Comparison of ENCODE assay signal across 11 cellular contexts in genomic region chr7:144786522-144786921, GRCh38. TPM values are rescaled to one million over a fixed set of nuclear protein-coding genes. Genes with fewer than 3 reads are reported as not detected.
DNase-seq lines count a peak whose midpoint lies in the region; ATAC-seq and TF ChIP-seq lines count a peak whose summit lies in the region.
"Had no signal": no experiment of that assay in that cellular context is flagged by ENCODE, and none has a peak within 500 bp of the region (broad histone marks: within the 10 kb centered on the region; RNA-seq: fewer than 3 reads in every experiment).

No MANE protein-coding gene starts in this region.

- H3K4me2 ChIP-seq in SK-N-SH (no peak overlapping the region), mammary epithelial cell (ENCODE audit: insufficient read depth, low read depth, low read length) (no peak overlapping the region)

- no peak overlapping the region for H3K27ac ChIP-seq in SK-N-SH (ENCODE audit: low read depth in 2 of 2, low read length in 1 of 2)
- no peak overlapping the region for H3K27ac ChIP-seq in body of pancreas
- no peak overlapping the region for H3K27ac ChIP-seq in mammary epithelial cell (ENCODE audit: insufficient read depth, low read depth, low read length)
- H3K27ac ChIP-seq: testis had no signal

- DNase-seq in activated CD4-positive, alpha-beta T cell treated with anti-CD3 and anti-CD28 coated beads, Interleukin-2, amount 10 ng/mL, durations not matched to agents 24 days and 14 days = peak; percentile 63
- no peak for DNase-seq in activated CD4-positive, alpha-beta T cell treated with anti-CD3 and anti-CD28 coated beads, Interleukin-2, amount 50 U/mL, for 4 hours
- DNase-seq in SK-N-SH (no peak), naive B cell (no peak), DMS 273 (lab: John Stamatoyannopoulos, UW; ENCODE audit: unreplicated experiment) (no peak), body of pancreas (no peak), mammary epithelial cell (no peak)
- DNase-seq: NCI-H1930, testis had no signal

- H2AFZ ChIP-seq in SK-N-SH (ENCODE audit: low read depth) (no peak overlapping the region), mammary epithelial cell (ENCODE audit: low read depth, low read length) (no peak overlapping the region)

- no TSS peak for BruUV-seq in mammary epithelial cell (replicated peaks; lab: Mats Ljungman, UMichigan)

- H3K36me3 ChIP-seq in SK-N-SH (replicated peaks in 1 of 2; ENCODE audit: control insufficient read depth in 1 of 2, insufficient read depth in 2 of 2, low read length in 1 of 2) (no peaks in the 10 kb centered on the region), body of pancreas (replicated peaks in 1 of 2; ENCODE audit: insufficient read depth in 1 of 2, low read depth in 2 of 2) (no peaks in the 10 kb centered on the region), mammary epithelial cell (ENCODE audit: insufficient read depth, low read length) (no peaks in the 10 kb centered on the region)

- H3K4me3 Mint-ChIP-seq in activated CD4-positive, alpha-beta T cell treated with anti-CD3 and anti-CD28 coated beads, Interleukin-2, amount 10 ng/mL, durations not matched to agents 24 days and 14 days = no peak overlapping the region
- no peak overlapping the region for H3K4me3 Mint-ChIP-seq in naive B cell
- H3K4me3 Mint-ChIP-seq: activated naive CD8-positive, alpha-beta T cell had no signal

- WGBS in SK-N-SH (ENCODE audit: low lambda C conversion rate) = 2% methylated on average over 2 of the region's 2 CpGs
- 69 to 84% methylated on average over 2 of the region's 2 CpGs for WGBS in body of pancreas, 2 donors
- WGBS in mammary epithelial cell (ENCODE audit: low coverage, missing lambda C conversion rate) = 62% methylated on average over 2 of the region's 2 CpGs

- intact Hi-C loops in activated CD4-positive, alpha-beta T cell treated with anti-CD3 and anti-CD28 coated beads, Interleukin-2, amount 10 ng/mL, durations not matched to agents 24 days and 14 days (cut with micrococcal nuclease) = loop anchor here (10.0 kb wide), 1 partner anchor 48 kb away; the partner anchor contains the start of gene TPK1
- intact Hi-C loops in body of pancreas (cut with DNase I) (no loop called here), mammary epithelial cell (cut with micrococcal nuclease) (loop anchor here (10.0 kb wide), 1 partner anchor 332 kb away; no protein-coding TSS in a partner anchor)

- H3K36me3 Mint-ChIP-seq in activated CD4-positive, alpha-beta T cell treated with anti-CD3 and anti-CD28 coated beads, Interleukin-2, amount 10 ng/mL, durations not matched to agents 24 days and 14 days (ENCODE audit: low read depth) = no peaks in the 10 kb centered on the region
- H3K36me3 Mint-ChIP-seq in naive B cell = no peaks in the 10 kb centered on the region

- H3F3A ChIP-seq in SK-N-SH (replicated peaks; ENCODE audit: insufficient read depth) = peaks cover 3% of the 10 kb centered on the region

- POLR2A ChIA-PET in SK-N-SH (lab: Yijun Ruan, JAX) = no interaction called here

- H4K20me1 ChIP-seq in SK-N-SH (ENCODE audit: insufficient read depth) = no peaks in the 10 kb centered on the region
- no peaks in the 10 kb centered on the region for H4K20me1 ChIP-seq in mammary epithelial cell (ENCODE audit: insufficient read depth, low read length)

- H3K4me1 Mint-ChIP-seq in activated CD4-positive, alpha-beta T cell treated with anti-CD3 and anti-CD28 coated beads, Interleukin-2, amount 10 ng/mL, durations not matched to agents 24 days and 14 days = peaks cover 5% of the 10 kb centered on the region
- H3K4me1 Mint-ChIP-seq in naive B cell = peaks cover 14 to 20% (median 20%) of the 10 kb centered on the region in 3 donors

- H3K4me1 ChIP-seq in SK-N-SH (ENCODE audit: control insufficient read depth in 1 of 2, insufficient read depth in 2 of 2, low read depth in 1 of 2, low read length in 1 of 2) (no peaks in the 10 kb centered on the region), body of pancreas (peaks cover under 1% of the 10 kb centered on the region), mammary epithelial cell (ENCODE audit: insufficient read depth, low read length) (no peaks in the 10 kb centered on the region)
- H3K4me1 ChIP-seq: testis had no signal

- no peaks in the 10 kb centered on the region for H3K27me3 ChIP-seq in SK-N-SH (ENCODE audit: insufficient read depth)
- no peaks in the 10 kb centered on the region for H3K27me3 ChIP-seq in body of pancreas
- peaks cover 1% of the 10 kb centered on the region for H3K27me3 ChIP-seq in mammary epithelial cell (ENCODE audit: insufficient read depth, low read length)
- H3K27me3 ChIP-seq: testis had no signal

- in situ Hi-C loops in mammary epithelial cell (cut with MboI; ENCODE audit: low sequenced_read_pairs in 2 of 2) = no loop called here

- H3K9me3 Mint-ChIP-seq in activated CD4-positive, alpha-beta T cell treated with anti-CD3 and anti-CD28 coated beads, Interleukin-2, amount 10 ng/mL, durations not matched to agents 24 days and 14 days = no peaks in the 10 kb centered on the region
- no peaks in the 10 kb centered on the region for H3K9me3 Mint-ChIP-seq in naive B cell

- dilution Hi-C loops in mammary epithelial cell (cut with HindIII; ENCODE audit: low sequenced_read_pairs) = no loop called here

- TF ChIP-seq POLR2A in body of pancreas (IDR thresholded peaks at IDR 0.05) = no peak

- H3K9ac ChIP-seq in SK-N-SH (no peak overlapping the region), mammary epithelial cell (ENCODE audit: insufficient read depth, low read length) (no peak overlapping the region)

- H3K27me3 Mint-ChIP-seq in activated CD4-positive, alpha-beta T cell treated with anti-CD3 and anti-CD28 coated beads, Interleukin-2, amount 10 ng/mL, durations not matched to agents 24 days and 14 days = no peaks in the 10 kb centered on the region
- no peaks in the 10 kb centered on the region for H3K27me3 Mint-ChIP-seq in naive B cell
- H3K27me3 Mint-ChIP-seq: activated naive CD8-positive, alpha-beta T cell had no signal

- peak; percentile 53 for ATAC-seq in HG02610 (IDR thresholded peaks at IDR 0.05; ENCODE audit: unreplicated experiment)
- ATAC-seq in naive B cell (ENCODE audit: low read depth in 2 of 2) = peak; percentile 43 to 56
- ATAC-seq in body of pancreas = no peak

- H3K9me2 ChIP-seq in SK-N-SH = no peaks in the 10 kb centered on the region

- CTCF ChIA-PET in SK-N-SH (lab: Yijun Ruan, JAX) (interaction anchor here (0.6 to 0.7 kb wide), 2 partner anchors 9 to 92 kb away, joined by 3 read pairs; no protein-coding TSS in a partner anchor), mammary epithelial cell (lab: Charles Lee; ENCODE audit: low non-redundant PET) (interaction anchor here (0.6 to 0.7 kb wide), 2 partner anchors 48 to 116 kb away, joined by 3 read pairs; no protein-coding TSS in a partner anchor)

- H3K9me3 ChIP-seq in SK-N-SH (no peaks in the 10 kb centered on the region), body of pancreas (no peaks in the 10 kb centered on the region), mammary epithelial cell (replicated peaks; ENCODE audit: insufficient read depth, low read length) (no peaks in the 10 kb centered on the region)
- H3K9me3 ChIP-seq: testis had no signal

- H3K27ac Mint-ChIP-seq in activated CD4-positive, alpha-beta T cell treated with anti-CD3 and anti-CD28 coated beads, Interleukin-2, amount 10 ng/mL, durations not matched to agents 24 days and 14 days = no peak overlapping the region
- peak overlapping the region in 4 of 6 donors; percentile 7 to 91 (median 30) for H3K27ac Mint-ChIP-seq in naive B cell
- H3K27ac Mint-ChIP-seq: activated naive CD8-positive, alpha-beta T cell had no signal

- TF ChIP-seq RAD21 in SK-N-SH (IDR thresholded peaks at IDR 0.05; ENCODE audit: low read length) = no peak

- TF ChIP-seq CTCF in SK-N-SH (IDR thresholded peaks at IDR 0.05) (peak; percentile 25), body of pancreas (IDR thresholded peaks at IDR 0.05) (no peak), mammary epithelial cell (conservative IDR thresholded peaks at IDR 0.05 in 1 of 2, IDR thresholded peaks at IDR 0.05 in 1 of 2; ENCODE audit: extremely low read depth in 1 of 2, insufficient read depth in 1 of 2, low read depth in 1 of 2, low read length in 2 of 2) (peak in 1 of 2 donors; percentile 50)

- H3K4me3 ChIP-seq in SK-N-SH (ENCODE audit: low read depth in 2 of 2, low read length in 1 of 2) (no peak overlapping the region), body of pancreas (no peak overlapping the region), mammary epithelial cell (replicated peaks in 1 of 3; ENCODE audit: insufficient read depth in 1 of 3, low read depth in 2 of 3, low read length in 3 of 3) (no peak overlapping the region)
- H3K4me3 ChIP-seq: testis had no signal

- no peaks in the 10 kb centered on the region for H3K79me2 ChIP-seq in SK-N-SH (ENCODE audit: insufficient read depth)
- no peaks in the 10 kb centered on the region for H3K79me2 ChIP-seq in mammary epithelial cell (ENCODE audit: insufficient read depth, low read length)

- TF ChIP-seq EP300 in SK-N-SH (IDR thresholded peaks at IDR 0.05; ENCODE audit: borderline replicate concordance in 1 of 2, low read depth in 1 of 2, low read length in 1 of 2) = no peak

TF ChIP-seq in SK-N-SH, 30 proteins besides CTCF, POLR2A, EP300 and RAD21 (continues in another document):
- no peak for TF ChIP-seq TAF1 (IDR thresholded peaks at IDR 0.05; ENCODE audit: borderline replicate concordance, low read depth, low read length)
- TF ChIP-seq MAX (IDR thresholded peaks at IDR 0.05; ENCODE audit: low read depth) = no peak
- TF ChIP-seq MEF2A (IDR thresholded peaks at IDR 0.05; ENCODE audit: borderline replicate concordance, low read depth) = no peak
- no peak for TF ChIP-seq GATA2 (CRISPR knock-in tag; IDR thresholded peaks at IDR 0.05)
- TF ChIP-seq JUND (IDR thresholded peaks at IDR 0.05) = no peak
- TF ChIP-seq CHD2 (IDR thresholded peaks at IDR 0.05; ENCODE audit: low read length, partially characterized antibody) = no peak
- TF ChIP-seq EZH2phosphoT487 (IDR thresholded peaks at IDR 0.05; ENCODE audit: borderline replicate concordance, low read depth) = no peak
- no peak for TF ChIP-seq NRF1 (IDR thresholded peaks at IDR 0.05; ENCODE audit: low read depth, low read length)
- no peak for TF ChIP-seq POLR2AphosphoS5 (IDR thresholded peaks at IDR 0.05; ENCODE audit: low read depth, low read length)
- no peak for TF ChIP-seq GABPA (IDR thresholded peaks at IDR 0.05; ENCODE audit: low read depth)

RNA-seq across cellular contexts. Expression of gene TPK1, which starts 49.3 kb away (rescaled TPM):
- total RNA-seq in activated CD4-positive, alpha-beta T cell treated with anti-CD3 and anti-CD28 coated beads, Interleukin-2, amount 10 ng/mL, durations not matched to agents 24 days and 14 days = 13.1 and 13.2 TPM in 2 replicates
- polyA plus RNA-seq in SK-N-SH (2012; rRNA removed) (3.0 and 3.3 TPM in 2 replicates), naive B cell (ENCODE audit: low read depth in 6 of 6) (10 to 100 TPM; 29.0 to 43.8 (median 38.3) TPM), mammary epithelial cell (1.2 TPM)
- polyA plus RNA-seq in SK-N-SH (2012; cell fraction: cytosol; rRNA removed) = 3.1 and 4.4 TPM in 2 replicates
- 3.0 TPM in 2 replicates for polyA plus RNA-seq in SK-N-SH (2012; cell fraction: nucleus; rRNA removed)
- total RNA-seq in body of pancreas (1 to 10 TPM in 1 of 2 donors, under 1 TPM in 1; 0.66 to 1.3 TPM), mammary epithelial cell (1 to 10 TPM; 1.3 to 2.3 TPM)
- polyA minus RNA-seq in mammary epithelial cell = not detected
